In the genomic region with DNA sequence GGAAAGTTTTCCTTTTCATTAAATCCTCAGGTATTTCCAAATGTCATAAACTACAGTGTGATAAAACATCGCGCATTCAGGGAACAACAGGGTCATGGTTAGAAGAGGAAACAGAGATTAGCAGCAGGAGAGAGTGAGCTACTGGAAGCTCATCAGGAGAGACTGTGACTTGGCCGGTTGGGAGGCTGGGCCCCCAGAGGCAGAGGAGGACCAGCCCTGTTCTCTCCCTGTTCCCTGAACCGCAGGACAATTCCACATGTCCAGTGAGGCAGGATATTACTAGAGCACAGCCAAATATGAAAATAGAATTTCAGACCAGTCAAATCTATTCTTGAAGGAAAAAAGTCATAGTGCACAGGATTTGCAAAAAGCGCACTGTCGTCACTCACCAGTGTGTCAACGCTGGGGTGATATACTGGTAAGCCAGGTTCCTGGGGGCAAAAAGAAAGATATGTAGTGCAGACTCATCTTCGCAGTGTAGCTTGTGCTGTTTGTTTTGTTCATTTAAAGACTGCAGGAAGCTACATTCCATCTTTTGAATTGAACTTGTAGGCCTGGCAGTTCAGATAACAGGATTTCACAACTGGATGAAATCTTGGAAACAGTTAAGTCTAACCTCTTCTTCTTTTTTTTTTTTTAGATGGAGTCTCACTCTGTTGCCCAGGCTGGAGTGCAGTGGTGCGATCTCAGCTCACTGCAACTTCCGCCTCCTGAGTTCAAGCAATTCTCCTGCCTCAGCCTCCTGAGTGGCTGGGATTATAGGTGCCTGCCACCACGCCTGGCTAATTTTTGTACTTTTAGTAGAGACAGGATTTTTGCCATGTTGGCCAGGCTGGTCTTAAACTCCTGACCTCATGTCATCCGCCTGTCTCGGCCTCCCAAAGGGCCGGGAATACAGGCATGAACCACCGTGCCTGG, we compare ENCODE assay signal across 7 cellular contexts.
DNase-seq lines count a peak whose midpoint lies in the region; ATAC-seq and TF ChIP-seq lines count a peak whose summit lies in the region.
"Not testable (repeated sequence)": the region's sequence is repeated elsewhere in the genome, so short reads cannot be mapped to it uniquely, and the experiment has no call there.

No MANE protein-coding gene starts in this region.

- H3K4me1 Mint-ChIP-seq in mesothelial cell of epicardium = peaks cover 18% of the 10 kb centered on the region

- peaks cover 22% of the 10 kb centered on the region for H3K4me1 ChIP-seq in adipocyte (ENCODE audit: control insufficient read depth, insufficient read depth, low read length)

- intact Hi-C loops in Right ventricle myocardium superior (cut with DNase I) = not testable (repeated sequence)

- not testable (repeated sequence) for H3K9me3 Mint-ChIP-seq in mesothelial cell of epicardium

- DNase-seq in GF-D8 (lab: John Stamatoyannopoulos, UW) (peak; percentile 91), NB4 (ENCODE audit: low read depth) (peak; percentile 65), SKM-1 (lab: John Stamatoyannopoulos, UW; ENCODE audit: unreplicated experiment) (peak; percentile 65), adipocyte (ENCODE audit: low read depth) (peak; percentile 40), erythroblast (lab: John Stamatoyannopoulos, UW) (peak; percentile 80 to 85)
- not testable (repeated sequence) for DNase-seq in Right ventricle myocardium superior; mesothelial cell of epicardium (ENCODE audit: low spot score in 2 of 2, unreplicated experiment in 2 of 2)

- not testable (repeated sequence) for H3K4me3 Mint-ChIP-seq in mesothelial cell of epicardium

- TF ChIP-seq POLR2A in NB4 (IDR thresholded peaks at IDR 0.05; ENCODE audit: extremely low read depth, insufficient read length); erythroblast (IDR thresholded peaks at IDR 0.05; ENCODE audit: low read length): not testable (repeated sequence)

- not testable (repeated sequence) for H3K4me3 ChIP-seq in NB4 (ENCODE audit: low read depth, low read length)
- peak overlapping the region; percentile 37 for H3K4me3 ChIP-seq in adipocyte (ENCODE audit: low read length)

- H3K36me3 ChIP-seq in adipocyte (ENCODE audit: control insufficient read depth, insufficient read depth, low read length, severe bottlenecking) = not testable (repeated sequence)

- ATAC-seq in Right ventricle myocardium superior (ENCODE audit: poor library complexity) = peak; percentile 45

- H3K27ac Mint-ChIP-seq in mesothelial cell of epicardium = peak overlapping the region; percentile 18

- peak overlapping the region; percentile 40 for H3K9ac ChIP-seq in adipocyte (ENCODE audit: low read length)

- H3K9me3 ChIP-seq in adipocyte (ENCODE audit: control insufficient read depth, low read length) = not testable (repeated sequence)

- H3K36me3 Mint-ChIP-seq in mesothelial cell of epicardium = peaks cover 10% of the 10 kb centered on the region

- not testable (repeated sequence) for TF ChIP-seq CTCF in NB4 (IDR thresholded peaks at IDR 0.05; ENCODE audit: low read depth, low read length); mesothelial cell of epicardium (IDR thresholded peaks at IDR 0.05; ENCODE audit: unreplicated experiment)

- H3K27me3 ChIP-seq in adipocyte (replicated peaks; ENCODE audit: control insufficient read depth, insufficient read depth, low read length) = peaks cover 27% of the 10 kb centered on the region

- peaks cover 36% of the 10 kb centered on the region for H3K27me3 Mint-ChIP-seq in mesothelial cell of epicardium (ENCODE audit: low read depth)
